8 cellular contexts compared by ENCODE assay signal in the genomic region with DNA sequence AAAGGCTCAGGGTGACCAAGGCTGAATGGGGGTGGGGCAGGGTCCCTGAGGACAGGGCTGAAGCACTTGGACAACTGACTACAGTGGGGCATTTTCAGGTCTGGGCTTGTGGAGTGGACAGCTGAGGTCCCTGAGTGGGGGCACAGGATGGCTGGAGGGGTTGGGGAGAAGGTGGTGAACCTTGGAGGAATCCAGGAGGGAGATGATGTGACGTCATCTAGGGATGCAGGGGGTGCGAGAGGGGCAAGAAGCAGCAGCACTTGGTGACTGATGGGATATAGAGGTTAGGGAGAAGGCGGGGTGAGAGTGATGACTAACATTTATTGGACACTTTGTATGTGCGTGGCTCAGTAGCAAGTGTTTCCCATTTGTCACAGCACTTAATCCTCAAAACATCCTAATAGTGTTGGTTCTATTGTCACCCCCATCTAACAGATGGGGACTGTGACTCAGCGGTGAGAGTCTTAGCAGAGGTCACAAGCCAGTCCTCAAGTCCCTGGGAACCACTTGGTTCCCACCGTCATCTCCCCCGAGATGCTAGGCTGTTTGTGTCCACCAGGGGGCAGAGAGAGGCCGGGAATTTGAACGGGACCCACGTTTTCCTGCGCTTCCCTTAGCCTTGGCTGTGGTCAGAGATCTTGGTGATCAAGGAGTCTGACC. TPM values are rescaled to one million over a fixed set of nuclear protein-coding genes. Genes with fewer than 3 reads are reported as not detected.
DNase-seq lines count a peak whose midpoint lies in the region; ATAC-seq, FAIRE-seq and TF ChIP-seq lines count a peak whose summit lies in the region.

No MANE protein-coding gene starts in this region.

- H3K4me3 Mint-ChIP-seq in MCF 10A (ENCODE audit: unreplicated experiment) = no peak overlapping the region

- DNase-seq in AG08395 (ENCODE audit: low spot score) = peak; percentile 88
- DNase-seq in NCI-H2107 (lab: John Stamatoyannopoulos, UW) = peak; percentile 100
- peak; percentile 72 for DNase-seq in MCF 10A (ENCODE audit: unreplicated experiment)
- peak; percentile 75 for DNase-seq in inferior parietal cortex (ENCODE audit: extremely low spot score)
- peak; percentile 34 for DNase-seq in stimulated activated CD4-positive, alpha-beta T cell treated with anti-CD3 and anti-CD28 coated beads, Interleukin-12 subunit alpha, Interleukin-12 subunit beta, amount 100 ng/mL, for 4 hours

- peak; percentile 58 for TF ChIP-seq CTCF in MCF 10A (IDR thresholded peaks at IDR 0.05; ENCODE audit: unreplicated experiment)

- POLR2A ChIA-PET in MCF 10A (lab: Yijun Ruan, JAX) = interaction anchor here (1.5 kb wide), 1 partner anchor 86 kb away, joined by 5 read pairs; a partner anchor contains a TSS

- H3K9me3 Mint-ChIP-seq in MCF 10A (ENCODE audit: unreplicated experiment) = no peaks in the 10 kb centered on the region

- intact Hi-C loops in MCF 10A (cut with micrococcal nuclease) = loop anchor here (1.0 to 5.0 kb wide), 4 partner anchors 86 to 216 kb away; no protein-coding TSS in a partner anchor

- H3K27me3 Mint-ChIP-seq in MCF 10A (ENCODE audit: insufficient read depth, unreplicated experiment) = no peaks in the 10 kb centered on the region

- no TSS peak for BruUV-seq in MCF 10A (replicated peaks; lab: Mats Ljungman, UMichigan)

- ATAC-seq in GM18502 (IDR thresholded peaks at IDR 0.05; ENCODE audit: poor library complexity, unreplicated experiment) (peak; percentile 57), HG02938 (IDR thresholded peaks at IDR 0.05; ENCODE audit: unreplicated experiment) (peak; percentile 27)

- H3K4me1 Mint-ChIP-seq in MCF 10A (ENCODE audit: insufficient read depth, unreplicated experiment) = peaks cover 9% of the 10 kb centered on the region

- CTCF ChIA-PET in MCF 10A (lab: Yijun Ruan, JAX) = interaction anchor here (0.7 to 3.7 kb wide), 32 partner anchors 10 to 248 kb away, joined by 3 to 48 read pairs (median 4); a partner anchor contains a TSS

- H3K27ac Mint-ChIP-seq in MCF 10A (ENCODE audit: low read depth, unreplicated experiment) = no peak overlapping the region

- no peaks in the 10 kb centered on the region for H3K36me3 Mint-ChIP-seq in MCF 10A (ENCODE audit: insufficient read depth, unreplicated experiment)

- peak; percentile 55 for FAIRE-seq in TTC549 (lab: Jason Lieb, UNC)

RNA-seq across cellular contexts. Expression of a gene that starts 27.9 kb away (rescaled TPM):
- total RNA-seq in MCF 10A (2022) = 0.21 and 0.52 TPM in 2 replicates

RNA-seq across cellular contexts. Expression of a gene that starts 45.4 kb away (rescaled TPM):
- total RNA-seq in MCF 10A (2022) = not detected in 2 replicates

Comparison
In these comparisons a context has a peak if more than half of its experiments do, and no peak if none do; other contexts are left out.
1. Peak in every context shown above with its lines: DNase-seq and ATAC-seq.
2. DNase-seq: peak in every context shown above with its lines; median percentile 100 in NCI-H2107; 88 in AG08395; 75 in inferior parietal cortex; 72 in MCF 10A; 34 in stimulated activated CD4-positive, alpha-beta T cell treated with anti-CD3 and anti-CD28 coated beads, Interleukin-12 subunit alpha, Interleukin-12 subunit beta, amount 100 ng/mL, for 4 hours.